ENCODE assay signal across 9 cellular contexts in the genomic region with DNA sequence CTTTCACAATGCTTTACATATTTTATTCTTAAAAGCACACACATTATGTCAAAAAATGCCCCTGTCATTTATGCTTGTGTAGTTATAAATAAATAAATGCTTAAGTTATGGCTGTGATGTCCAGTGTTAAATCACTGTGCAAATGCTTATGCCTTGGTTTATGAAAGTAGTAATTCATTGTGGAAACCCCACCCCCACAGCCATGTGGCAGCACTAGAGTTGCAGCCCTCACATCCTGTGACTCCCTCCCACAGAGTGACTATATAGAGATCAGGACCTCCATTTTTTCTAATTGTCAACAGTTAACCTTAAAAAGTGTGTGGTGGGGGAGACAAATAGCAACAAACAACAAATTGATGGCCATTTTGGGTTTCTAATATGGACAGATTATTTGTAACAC. TPM values are rescaled to one million over a fixed set of nuclear protein-coding genes. Genes with fewer than 3 reads are reported as not detected.
DNase-seq lines count a peak whose midpoint lies in the region; ATAC-seq and TF ChIP-seq lines count a peak whose summit lies in the region.
"Had no signal": no experiment of that assay in that cellular context is flagged by ENCODE, and none has a peak within 500 bp of the region (broad histone marks: within the 10 kb centered on the region; RNA-seq: fewer than 3 reads in every experiment).

No MANE protein-coding gene starts in this region.

- H3K9me3 ChIP-seq in neuronal stem cell (replicated peaks in 1 of 2; ENCODE audit: control insufficient read depth in 2 of 2, insufficient read depth in 1 of 2, low read depth in 1 of 2, low read length in 2 of 2), result no peaks in the 10 kb centered on the region
- H3K9me3 ChIP-seq: adrenal gland had no signal

- H3K36me3 ChIP-seq in neuronal stem cell (replicated peaks in 1 of 2; ENCODE audit: control insufficient read depth in 2 of 2, insufficient read depth in 2 of 2, low read length in 2 of 2), result no peaks in the 10 kb centered on the region
- H3K36me3 ChIP-seq: adrenal gland had no signal

- peaks cover 5 to 43% (median 23%) of the 10 kb centered on the region in 3 experiments for H3K27me3 ChIP-seq in neuronal stem cell (ENCODE audit: control insufficient read depth in 3 of 3, insufficient read depth in 3 of 3, low read depth in 1 of 3, low read length in 3 of 3)
- H3K27me3 ChIP-seq in dorsolateral prefrontal cortex, result peaks cover 0 to 67% (median 42%) of the 10 kb centered on the region in 45 donors
- H3K27me3 ChIP-seq: adrenal gland had no signal

- H4K91ac ChIP-seq in neuronal stem cell (ENCODE audit: low read depth, low read length, poor library complexity), result no peak overlapping the region

- H3K9me3 Mint-ChIP-seq in activated naive CD8-positive, alpha-beta T cell (ENCODE audit: low read depth), result no peaks in the 10 kb centered on the region

- no peak overlapping the region for H2BK12ac ChIP-seq in neuronal stem cell (ENCODE audit: low read length)

- H3K4me2 ChIP-seq in neuronal stem cell (ENCODE audit: insufficient read depth, low read length, poor library complexity, severe bottlenecking), result no peak overlapping the region

- H3K9ac ChIP-seq in neuronal stem cell (ENCODE audit: low read depth, low read length, poor library complexity), result no peak overlapping the region

- no peak overlapping the region for H2BK15ac ChIP-seq in neuronal stem cell (ENCODE audit: low read length)

- intact Hi-C loops in dorsolateral prefrontal cortex (cut with DNase I), result no loop called here

- no peak overlapping the region for H2BK120ac ChIP-seq in neuronal stem cell (ENCODE audit: low read depth, low read length)

- H3K4me3 ChIP-seq in neuronal stem cell (ENCODE audit: low read length in 2 of 2) (no peak overlapping the region), dorsolateral prefrontal cortex (no peak overlapping the region)
- H3K4me3 ChIP-seq: adrenal gland had no signal

- peak overlapping the region; percentile 98 for H3K27ac Mint-ChIP-seq in activated naive CD8-positive, alpha-beta T cell

- no peak overlapping the region for H4K8ac ChIP-seq in neuronal stem cell (ENCODE audit: low read depth, low read length)

- CTCF ChIA-PET in RWPE1 (lab: Yijun Ruan, JAX), result no interaction called here

- peaks cover 87% of the 10 kb centered on the region for H3K4me1 Mint-ChIP-seq in activated naive CD8-positive, alpha-beta T cell (ENCODE audit: low read depth)

- H3K4ac ChIP-seq in neuronal stem cell (ENCODE audit: low read length), result no peak overlapping the region

- TF ChIP-seq CTCF in RWPE1 (conservative IDR thresholded peaks at IDR 0.05; ENCODE audit: low read depth) (no peak), dorsolateral prefrontal cortex (IDR thresholded peaks at IDR 0.05 in 54 of 56, conservative IDR thresholded peaks at IDR 0.05 in 2 of 56; ENCODE audit: low read depth in 1 of 56, partially characterized antibody in 56 of 56) (no peak)

- no peak overlapping the region for H3K14ac ChIP-seq in neuronal stem cell (ENCODE audit: low read length)

- DNase-seq in T-helper 9 cell, result peak; percentile 44
- DNase-seq in stimulated activated CD8-positive, alpha-beta memory T cell treated with anti-CD3 and anti-CD28 coated beads, Interleukin-2, amount 100 ng/mL, for 48 hours (ENCODE audit: low read depth in 2 of 2), result peak; percentile 52
- no peak for DNase-seq in RWPE1 (ENCODE audit: low spot score)
- no peak for DNase-seq in neuronal stem cell (ENCODE audit: low spot score)
- no peak for DNase-seq in dorsolateral prefrontal cortex
- DNase-seq: adrenal gland had no signal

- H3K23ac ChIP-seq in neuronal stem cell (ENCODE audit: low read depth, low read length, poor library complexity), result no peak overlapping the region

- no peak overlapping the region for H2BK5ac ChIP-seq in neuronal stem cell (ENCODE audit: low read length)

- H2AFZ ChIP-seq in neuronal stem cell (ENCODE audit: low read length), result no peak overlapping the region

- POLR2A ChIA-PET in RWPE1 (lab: Yijun Ruan, JAX; ENCODE audit: low non-redundant PET), result no interaction called here

- no peaks in the 10 kb centered on the region for H3K36me3 Mint-ChIP-seq in activated naive CD8-positive, alpha-beta T cell

- H3K27me3 Mint-ChIP-seq in activated naive CD8-positive, alpha-beta T cell, result no peaks in the 10 kb centered on the region

- peak overlapping the region; percentile 98 for H3K4me3 Mint-ChIP-seq in activated naive CD8-positive, alpha-beta T cell

- no peaks in the 10 kb centered on the region for H3K79me1 ChIP-seq in neuronal stem cell (ENCODE audit: low read depth, low read length)

- H3K18ac ChIP-seq in neuronal stem cell (ENCODE audit: low read length), result no peak overlapping the region

- peak; percentile 51 for ATAC-seq in GM21576 (IDR thresholded peaks at IDR 0.05; ENCODE audit: unreplicated experiment)
- no peak for ATAC-seq in GM21526 (IDR thresholded peaks at IDR 0.05; ENCODE audit: low FRiP score, unreplicated experiment)

- H2AK5ac ChIP-seq in neuronal stem cell (ENCODE audit: low read depth, low read length), result no peak overlapping the region

- H3K27ac ChIP-seq in RWPE1 (no peak overlapping the region), neuronal stem cell (replicated peaks; ENCODE audit: low read length) (no peak overlapping the region), dorsolateral prefrontal cortex (no peak overlapping the region)
- H3K27ac ChIP-seq: adrenal gland had no signal

- H3K4me1 ChIP-seq in neuronal stem cell (ENCODE audit: control insufficient read depth in 2 of 2, insufficient read depth in 1 of 2, low read depth in 1 of 2, low read length in 2 of 2), result no peaks in the 10 kb centered on the region

RNA-seq across cellular contexts. Expression of gene SKAP1, which starts 2.4 kb away (rescaled TPM):
- polyA plus RNA-seq in neuronal stem cell (2013, experiment 1 of 2), result 0.08 TPM
- 0.15 TPM for polyA plus RNA-seq in neuronal stem cell (2013, experiment 2 of 2)
- total RNA-seq in dorsolateral prefrontal cortex, result 1 to 10 TPM in 10 of 120 experiments, under 1 TPM in 29, not detected in 81; 0.28 to 2.7 (median 0.68) TPM

Comparison
In these comparisons a context has a peak if more than half of its experiments do, and no peak if none do; other contexts are left out.
1. DNase-seq: peak in T-helper 9 cell (single experiment) and stimulated activated CD8-positive, alpha-beta memory T cell treated with anti-CD3 and anti-CD28 coated beads, Interleukin-2, amount 100 ng/mL, for 48 hours (2 of 2); none in RWPE1 (single experiment), neuronal stem cell (single experiment) and dorsolateral prefrontal cortex (0 of 10).